Comparison of ENCODE assay signal across 1 cellular context in the genomic region with DNA sequence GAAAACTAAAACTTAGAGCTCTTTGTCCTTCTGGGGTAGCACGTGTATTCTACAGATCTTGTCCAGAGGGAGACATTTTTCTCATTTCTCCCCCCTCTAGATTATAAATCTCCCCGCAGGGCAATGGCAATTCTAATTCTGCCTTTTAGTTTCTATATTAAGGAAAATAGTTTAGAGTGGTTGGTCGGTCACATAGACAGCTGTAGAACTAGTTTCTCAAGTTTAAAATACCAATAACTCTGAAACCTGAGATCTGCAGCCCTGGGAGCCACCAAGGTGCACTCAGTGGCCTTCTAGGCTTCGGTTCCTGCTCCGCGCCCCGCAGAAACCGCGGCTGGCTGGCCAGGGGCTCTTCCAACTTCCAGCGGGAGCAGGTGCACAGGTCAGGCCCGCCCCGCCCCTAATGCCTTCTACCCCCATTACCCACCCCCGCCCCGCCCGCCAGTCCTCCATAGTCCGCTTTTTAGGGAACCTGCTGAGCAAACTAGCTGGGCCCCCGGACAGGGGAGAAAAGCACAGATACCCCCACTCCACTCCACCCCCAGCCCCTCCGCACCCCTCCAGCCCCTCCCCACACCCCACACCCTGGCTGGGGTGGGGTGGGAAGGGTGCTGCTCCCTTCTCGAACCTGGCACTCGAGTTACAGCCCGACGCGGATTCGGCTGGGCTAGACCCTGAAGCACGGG.
TF ChIP-seq lines count a peak whose summit lies in the region.

No MANE protein-coding gene starts in this region.

TF ChIP-seq in H1, 55 proteins besides CTCF, POLR2A, EP300 and RAD21:
- no peak for TF ChIP-seq TEAD4 (IDR thresholded peaks at IDR 0.05; ENCODE audit: low read depth, low read length)
- TF ChIP-seq SP2 (IDR thresholded peaks at IDR 0.05; ENCODE audit: low read length): no peak
- TF ChIP-seq RFX5 (IDR thresholded peaks at IDR 0.05; ENCODE audit: borderline replicate concordance, low read depth, low read length): no peak
- no peak for TF ChIP-seq JUND (IDR thresholded peaks at IDR 0.05; ENCODE audit: low read length)
- TF ChIP-seq, protein P1, sequence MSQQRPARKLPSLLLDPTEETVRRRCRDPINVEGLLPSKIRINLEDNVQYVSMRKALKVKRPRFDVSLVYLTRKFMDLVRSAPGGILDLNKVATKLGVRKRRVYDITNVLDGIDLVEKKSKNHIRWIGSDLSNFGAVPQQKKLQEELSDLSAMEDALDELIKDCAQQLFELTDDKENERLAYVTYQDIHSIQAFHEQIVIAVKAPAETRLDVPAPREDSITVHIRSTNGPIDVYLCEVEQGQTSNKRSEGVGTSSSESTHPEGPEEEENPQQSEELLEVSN (IDR thresholded peaks at IDR 0.05): no peak
- TF ChIP-seq JUN (IDR thresholded peaks at IDR 0.05; ENCODE audit: low read depth, low read length): no peak
- TF ChIP-seq CHD1 (IDR thresholded peaks at IDR 0.05; ENCODE audit: low read depth, low read length): no peak
- no peak for TF ChIP-seq RBBP5 (IDR thresholded peaks at IDR 0.05; ENCODE audit: borderline replicate concordance, low read depth, low read length)
- TF ChIP-seq, protein P2, sequence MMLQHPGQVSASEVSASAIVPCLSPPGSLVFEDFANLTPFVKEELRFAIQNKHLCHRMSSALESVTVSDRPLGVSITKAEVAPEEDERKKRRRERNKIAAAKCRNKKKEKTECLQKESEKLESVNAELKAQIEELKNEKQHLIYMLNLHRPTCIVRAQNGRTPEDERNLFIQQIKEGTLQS (IDR thresholded peaks at IDR 0.05; ENCODE audit: insufficient read depth, low read depth, low read length): no peak
- no peak for TF ChIP-seq FOSL1 (IDR thresholded peaks at IDR 0.05; ENCODE audit: insufficient read depth, low read depth, low read length)
- TF ChIP-seq SIX5 (IDR thresholded peaks at IDR 0.05; ENCODE audit: low read depth, low read length): no peak
- no peak for TF ChIP-seq YY1 (IDR thresholded peaks at IDR 0.05; ENCODE audit: low read depth, low read length)
